Comparison of ENCODE assay signal across 8 cellular contexts in genomic region chr15:85865070-85865684, GRCh38.
DNase-seq lines count a peak whose midpoint lies in the region; ATAC-seq and TF ChIP-seq lines count a peak whose summit lies in the region.

No MANE protein-coding gene starts in this region.

- no peaks in the 10 kb centered on the region for H3K36me3 Mint-ChIP-seq in MCF 10A (ENCODE audit: insufficient read depth, unreplicated experiment)
- no peaks in the 10 kb centered on the region for H3K36me3 Mint-ChIP-seq in CD8-positive, alpha-beta memory T cell

- H3K4me3 Mint-ChIP-seq in MCF 10A (ENCODE audit: unreplicated experiment), result no peak overlapping the region
- no peak overlapping the region for H3K4me3 Mint-ChIP-seq in CD8-positive, alpha-beta memory T cell

- POLR2A ChIA-PET in A673 (lab: Charles Lee; ENCODE audit: low non-redundant PET), result no interaction called here
- POLR2A ChIA-PET in MCF 10A (lab: Yijun Ruan, JAX), result interaction anchor here (0.5 kb wide), 1 partner anchor 1167 kb away, joined by 3 read pairs; no protein-coding TSS in a partner anchor
- POLR2A ChIA-PET in CD8-positive, alpha-beta memory T cell (lab: Charles Lee), result no interaction called here

- intact Hi-C loops in A673 (cut with micrococcal nuclease; ENCODE audit: unreplicated experiment), result loop anchor here (5.0 to 10.0 kb wide), 4 partner anchors 220 to 1737 kb away; no protein-coding TSS in a partner anchor
- intact Hi-C loops in MCF 10A (cut with micrococcal nuclease), result loop anchor here (1.0 to 10.0 kb wide), 5 partner anchors 136 to 1170 kb away; no protein-coding TSS in a partner anchor
- intact Hi-C loops in left colon (cut with DNase I, micrococcal nuclease), result no loop called here

- DNase-seq in A673 (ENCODE audit: low spot score), result peak; percentile 70
- DNase-seq in EL, result peak; percentile 34
- peak; percentile 56 for DNase-seq in NB4 (ENCODE audit: low read depth)
- DNase-seq in MCF 10A (ENCODE audit: unreplicated experiment), result peak; percentile 46
- DNase-seq in left colon, result peak in 1 of 2 donors; percentile 29
- no peak for DNase-seq in CD8-positive, alpha-beta memory T cell

- BruUV-seq in A673 (replicated peaks; lab: Mats Ljungman, UMichigan) (no TSS peak), MCF 10A (replicated peaks; lab: Mats Ljungman, UMichigan) (no TSS peak)

- H3K9me3 Mint-ChIP-seq in MCF 10A (ENCODE audit: unreplicated experiment), result no peaks in the 10 kb centered on the region
- no peaks in the 10 kb centered on the region for H3K9me3 Mint-ChIP-seq in CD8-positive, alpha-beta memory T cell

- H3K27ac Mint-ChIP-seq in MCF 10A (ENCODE audit: low read depth, unreplicated experiment), result no peak overlapping the region
- peak overlapping the region in 1 of 8 donors; percentile 14 for H3K27ac Mint-ChIP-seq in CD8-positive, alpha-beta memory T cell

- H3K9me3 ChIP-seq in A673 (ENCODE audit: low read depth, low read length, poor library complexity, severe bottlenecking), result no peaks in the 10 kb centered on the region
- H3K9me3 ChIP-seq in CD8-positive, alpha-beta memory T cell (ENCODE audit: low read length), result no peaks in the 10 kb centered on the region

- no peak overlapping the region for H3K27ac ChIP-seq in A673 (ENCODE audit: low read depth, low read length, poor library complexity, severe bottlenecking)
- no peak overlapping the region for H3K27ac ChIP-seq in CD8-positive, alpha-beta memory T cell (ENCODE audit: low read depth, low read length)

- H3K4me1 Mint-ChIP-seq in MCF 10A (ENCODE audit: insufficient read depth, unreplicated experiment), result no peaks in the 10 kb centered on the region
- H3K4me1 Mint-ChIP-seq in CD8-positive, alpha-beta memory T cell, result peaks cover 0 to 7% (median 2%) of the 10 kb centered on the region in 3 donors

- no peaks in the 10 kb centered on the region for H3K4me1 ChIP-seq in A673 (ENCODE audit: insufficient read depth, low read length, poor library complexity, severe bottlenecking)
- H3K4me1 ChIP-seq in CD8-positive, alpha-beta memory T cell (ENCODE audit: insufficient read depth, low read length), result no peaks in the 10 kb centered on the region

- ATAC-seq in left colon (peak; percentile 46), GM21447 (IDR thresholded peaks at IDR 0.05; ENCODE audit: unreplicated experiment) (no peak), HG02981 (IDR thresholded peaks at IDR 0.05; ENCODE audit: unreplicated experiment) (no peak)

- no peak for TF ChIP-seq POLR2A in NB4 (IDR thresholded peaks at IDR 0.05; ENCODE audit: extremely low read depth, insufficient read length)

- H3K27me3 ChIP-seq in A673 (replicated peaks; ENCODE audit: insufficient read depth, low read depth, low read length, poor library complexity), result peaks cover 11% of the 10 kb centered on the region
- H3K27me3 ChIP-seq in CD8-positive, alpha-beta memory T cell (ENCODE audit: insufficient read depth, low read length, poor library complexity, severe bottlenecking), result no peaks in the 10 kb centered on the region

- CTCF ChIA-PET in A673 (lab: Charles Lee) (interaction anchor here (1.0 kb wide), 1 partner anchor 878 kb away, joined by 3 read pairs; no protein-coding TSS in a partner anchor), MCF 10A (lab: Yijun Ruan, JAX) (interaction anchor here (0.6 to 2.8 kb wide), 20 partner anchors 9 to 1255 kb away, joined by 3 to 13 read pairs (median 4); no protein-coding TSS in a partner anchor)
- CTCF ChIA-PET in CD8-positive, alpha-beta memory T cell (lab: Charles Lee), result interaction anchor here (1.9 kb wide), 1 partner anchor 11 kb away, joined by 4 read pairs; no protein-coding TSS in a partner anchor

- H3K27me3 Mint-ChIP-seq in MCF 10A (ENCODE audit: insufficient read depth, unreplicated experiment), result peaks cover 41% of the 10 kb centered on the region
- peaks cover 0 to 5% of the 10 kb centered on the region in 2 donors for H3K27me3 Mint-ChIP-seq in CD8-positive, alpha-beta memory T cell

- H3K36me3 ChIP-seq in A673 (ENCODE audit: insufficient read depth, low read length, poor library complexity, severe bottlenecking), result no peaks in the 10 kb centered on the region
- H3K36me3 ChIP-seq in CD8-positive, alpha-beta memory T cell (ENCODE audit: insufficient read depth, low read length), result no peaks in the 10 kb centered on the region

- H3K4me3 ChIP-seq in A673 (ENCODE audit: low read depth, low read length, poor library complexity, severe bottlenecking), result no peak overlapping the region
- no peak overlapping the region for H3K4me3 ChIP-seq in NB4 (ENCODE audit: low read depth, low read length)
- no peak overlapping the region for H3K4me3 ChIP-seq in CD8-positive, alpha-beta memory T cell (ENCODE audit: low read length)

- TF ChIP-seq CTCF in A673 (conservative IDR thresholded peaks at IDR 0.05; ENCODE audit: low read depth, low read length), result peak; percentile 90
- TF ChIP-seq CTCF in NB4 (IDR thresholded peaks at IDR 0.05; ENCODE audit: low read depth, low read length), result peak; percentile 74
- TF ChIP-seq CTCF in MCF 10A (IDR thresholded peaks at IDR 0.05; ENCODE audit: unreplicated experiment), result peak; percentile 81

Comparison
In these comparisons a context has a peak if more than half of its experiments do, and no peak if none do; other contexts are left out.
1. DNase-seq: peak in A673 (single experiment), EL (single experiment), NB4 (single experiment) and MCF 10A (single experiment); none in CD8-positive, alpha-beta memory T cell (0 of 5).
2. intact Hi-C loops: an anchor here in A673 (5.0 to 10.0 kb wide) and MCF 10A (1.0 to 10.0 kb wide); none called in left colon.
3. Peak in every context shown above with its lines, with median percentiles within 50 percentile points of each other: CTCF ChIP-seq.